Comparison of ENCODE assay signal across 2 cellular contexts in the genomic region with DNA sequence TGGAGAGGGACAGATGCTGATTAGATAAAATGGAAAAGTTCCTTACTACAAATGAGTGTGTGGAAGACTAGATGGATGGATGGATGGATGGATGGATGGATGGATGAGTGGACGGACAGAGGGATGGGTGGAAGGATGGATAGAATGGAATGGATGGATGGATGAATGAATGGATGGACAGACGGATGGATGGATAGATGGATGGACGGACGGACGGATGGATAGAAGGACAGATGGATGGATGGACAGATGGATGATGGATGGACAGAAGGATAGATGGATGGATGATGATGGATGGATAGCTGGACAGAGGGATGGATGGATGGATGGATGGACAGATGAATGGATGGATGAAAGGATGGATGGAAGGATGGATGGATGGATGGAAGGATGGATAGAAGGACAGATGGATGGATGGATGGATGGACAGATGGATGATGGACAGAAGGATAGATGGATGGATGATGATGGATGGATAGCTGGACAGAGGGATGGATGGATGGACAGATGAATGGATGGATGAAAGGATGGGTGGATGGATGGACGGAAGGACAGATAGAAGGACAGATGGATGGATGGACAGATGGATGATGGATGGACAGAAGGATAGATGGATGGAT.
TF ChIP-seq lines count a peak whose summit lies in the region.
"Not testable (repeated sequence)": the region's sequence is repeated elsewhere in the genome, so short reads cannot be mapped to it uniquely, and the experiment has no call there.

No MANE protein-coding gene starts in this region.

TF ChIP-seq in HEK293, 187 proteins besides CTCF, POLR2A, EP300 and RAD21:
- peak; percentile 99 for TF ChIP-seq ZNF366 (tag by site-specific recombination; conservative IDR thresholded peaks at IDR 0.05)
- TF ChIP-seq ZBTB17 (tag by site-specific recombination; IDR thresholded peaks at IDR 0.05) = peak; percentile 70; the same call in 1 of the 2 replicates
TF ChIP-seq in HEK293: peak in this region for 2; not testable (repeated sequence) for 185.

TF ChIP-seq in K562, 482 proteins besides CTCF, POLR2A, EP300 and RAD21:
- TF ChIP-seq, protein P1, sequence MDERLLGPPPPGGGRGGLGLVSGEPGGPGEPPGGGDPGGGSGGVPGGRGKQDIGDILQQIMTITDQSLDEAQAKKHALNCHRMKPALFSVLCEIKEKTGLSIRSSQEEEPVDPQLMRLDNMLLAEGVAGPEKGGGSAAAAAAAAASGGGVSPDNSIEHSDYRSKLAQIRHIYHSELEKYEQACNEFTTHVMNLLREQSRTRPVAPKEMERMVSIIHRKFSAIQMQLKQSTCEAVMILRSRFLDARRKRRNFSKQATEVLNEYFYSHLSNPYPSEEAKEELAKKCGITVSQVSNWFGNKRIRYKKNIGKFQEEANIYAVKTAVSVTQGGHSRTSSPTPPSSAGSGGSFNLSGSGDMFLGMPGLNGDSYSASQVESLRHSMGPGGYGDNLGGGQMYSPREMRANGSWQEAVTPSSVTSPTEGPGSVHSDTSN (CRISPR knock-in tag; IDR thresholded peaks at IDR 0.05; ENCODE audit: low read depth) = not testable (repeated sequence)
- TF ChIP-seq, protein P1 (tag; conservative IDR thresholded peaks at IDR 0.05; ENCODE audit: low read depth) = peak; percentile 11; the same call in 1 of the 2 replicates
- TF ChIP-seq, protein P2, sequence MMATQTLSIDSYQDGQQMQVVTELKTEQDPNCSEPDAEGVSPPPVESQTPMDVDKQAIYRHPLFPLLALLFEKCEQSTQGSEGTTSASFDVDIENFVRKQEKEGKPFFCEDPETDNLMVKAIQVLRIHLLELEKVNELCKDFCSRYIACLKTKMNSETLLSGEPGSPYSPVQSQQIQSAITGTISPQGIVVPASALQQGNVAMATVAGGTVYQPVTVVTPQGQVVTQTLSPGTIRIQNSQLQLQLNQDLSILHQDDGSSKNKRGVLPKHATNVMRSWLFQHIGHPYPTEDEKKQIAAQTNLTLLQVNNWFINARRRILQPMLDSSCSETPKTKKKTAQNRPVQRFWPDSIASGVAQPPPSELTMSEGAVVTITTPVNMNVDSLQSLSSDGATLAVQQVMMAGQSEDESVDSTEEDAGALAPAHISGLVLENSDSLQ (IDR thresholded peaks at IDR 0.05) = peak; percentile 28; the same call in 1 of the 2 replicates
- peak; percentile 35; the same call in 1 of the 2 replicates for TF ChIP-seq EHMT2 (IDR thresholded peaks at IDR 0.05)
- peak in 1 of 2 experiments; percentile 42; a peak in 1 of 4 replicates for TF ChIP-seq KDM1A (IDR thresholded peaks at IDR 0.05)
